8 cellular contexts compared by ENCODE assay signal in genomic region chr1:226121587-226122400, GRCh38. TPM values are rescaled to one million over a fixed set of nuclear protein-coding genes. Genes with fewer than 3 reads are reported as not detected.
DNase-seq lines count a peak whose midpoint lies in the region; ATAC-seq and TF ChIP-seq lines count a peak whose summit lies in the region.

No MANE protein-coding gene starts in this region.

- no peaks in the 10 kb centered on the region for H3K79me2 ChIP-seq in OCI-LY3 (ENCODE audit: low read length)

- H3K4me3 ChIP-seq in HL-60 (replicated peaks; ENCODE audit: insufficient read depth, low read length), result peak overlapping the region; percentile 54
- H3K4me3 ChIP-seq in OCI-LY3 (ENCODE audit: low read length), result peak overlapping the region; percentile 79
- peak overlapping the region; percentile 71 for H3K4me3 ChIP-seq in fibroblast of the aortic adventitia (ENCODE audit: low read depth, low read length)
- H3K4me3 ChIP-seq in neuron (ENCODE audit: low read length), result peak overlapping the region; percentile 78
- peak overlapping the region; percentile 66 to 73 for H3K4me3 ChIP-seq in testis

- peak; percentile 25 for TF ChIP-seq CTCF in HL-60 (IDR thresholded peaks at IDR 0.05; ENCODE audit: insufficient read depth, low read length)
- TF ChIP-seq CTCF in OCI-LY3 (IDR thresholded peaks at IDR 0.05; ENCODE audit: low read depth, low read length), result peak; percentile 63
- TF ChIP-seq CTCF in fibroblast of the aortic adventitia (IDR thresholded peaks at IDR 0.05; ENCODE audit: insufficient read depth, low read length), result peak; percentile 47
- peak; percentile 83 to 95 (median 90) for TF ChIP-seq CTCF in testis (IDR thresholded peaks at IDR 0.05)

- WGBS in testis, 2 donors, result 0% methylated on average over 6 to 64 of the region's 104 CpGs

- H3K36me3 Mint-ChIP-seq in activated T-cell treated with anti-CD3 and anti-CD28 coated beads, Interleukin-2, amount 50 U/mL, for 4 hours (ENCODE audit: insufficient read depth), result no peaks in the 10 kb centered on the region

- H3K9me3 ChIP-seq in OCI-LY3 (ENCODE audit: insufficient read depth, low read length), result no peaks in the 10 kb centered on the region
- no peaks in the 10 kb centered on the region for H3K9me3 ChIP-seq in neuron (ENCODE audit: low read length)
- H3K9me3 ChIP-seq in testis, result no peaks in the 10 kb centered on the region

- H3K27ac ChIP-seq in HL-60 (replicated peaks), result peak overlapping the region; percentile 63
- H3K27ac ChIP-seq in OCI-LY3 (ENCODE audit: low read length), result peak overlapping the region; percentile 86
- H3K27ac ChIP-seq in testis, result peak overlapping the region; percentile 55 to 77

- no peaks in the 10 kb centered on the region for H3K9me3 Mint-ChIP-seq in activated T-cell treated with anti-CD3 and anti-CD28 coated beads, Interleukin-2, amount 50 U/mL, for 4 hours

- peak overlapping the region; percentile 88 for H3K9ac ChIP-seq in OCI-LY3 (ENCODE audit: low read length)

- no peaks in the 10 kb centered on the region for H4K20me1 ChIP-seq in OCI-LY3 (ENCODE audit: insufficient read depth, low read length)

- peak overlapping the region; percentile 83 for H3K4me3 Mint-ChIP-seq in activated T-cell treated with anti-CD3 and anti-CD28 coated beads, Interleukin-2, amount 50 U/mL, for 4 hours

- DNase-seq in D341Med (ENCODE audit: low spot score) (peak; percentile 98), HL-60 (ENCODE audit: low read depth in 1 of 2, low spot score in 1 of 2) (peak; percentile 51 to 53), fibroblast of the aortic adventitia (ENCODE audit: low read depth) (no peak), testis (peak; percentile 71)
- peak; percentile 67 for DNase-seq in activated T-cell treated with anti-CD3 and anti-CD28 coated beads, Interleukin-2, amount 50 U/mL, for 4 hours

- peak overlapping the region; percentile 84 for H3K4me2 ChIP-seq in OCI-LY3 (ENCODE audit: low read length)

- no peaks in the 10 kb centered on the region for H3K27me3 Mint-ChIP-seq in activated T-cell treated with anti-CD3 and anti-CD28 coated beads, Interleukin-2, amount 50 U/mL, for 4 hours (ENCODE audit: low read depth)

- TF ChIP-seq POLR2A in testis (IDR thresholded peaks at IDR 0.05), result no peak

- no peaks in the 10 kb centered on the region for H3K27me3 ChIP-seq in HL-60 (ENCODE audit: insufficient read depth, poor library complexity, severe bottlenecking)
- no peaks in the 10 kb centered on the region for H3K27me3 ChIP-seq in OCI-LY3 (ENCODE audit: low read depth, low read length)
- H3K27me3 ChIP-seq in neuron (ENCODE audit: insufficient read depth, low read length), result peaks cover 10% of the 10 kb centered on the region
- H3K27me3 ChIP-seq in testis, result no peaks in the 10 kb centered on the region

- intact Hi-C loops in testis (cut with DNase I; ENCODE audit: low total_unique reads), result loop anchor here (5.0 kb wide), 1 partner anchor 54 kb away; no protein-coding TSS in a partner anchor

- peaks cover 29% of the 10 kb centered on the region for H3K4me1 Mint-ChIP-seq in activated T-cell treated with anti-CD3 and anti-CD28 coated beads, Interleukin-2, amount 50 U/mL, for 4 hours (ENCODE audit: low read depth)

- H3K4me1 ChIP-seq in OCI-LY3 (ENCODE audit: low read length), result peaks cover 34% of the 10 kb centered on the region
- H3K4me1 ChIP-seq in neuron (ENCODE audit: insufficient read depth, low read length), result peaks cover 13% of the 10 kb centered on the region
- H3K4me1 ChIP-seq in testis, result peaks cover 13% of the 10 kb centered on the region

- H2AFZ ChIP-seq in OCI-LY3 (ENCODE audit: low read depth, low read length) (peak overlapping the region; percentile 87), neuron (ENCODE audit: low read depth, low read length) (peak overlapping the region; percentile 84)

- H3K36me3 ChIP-seq in OCI-LY3 (replicated peaks; ENCODE audit: low read depth, low read length) (no peaks in the 10 kb centered on the region), neuron (ENCODE audit: insufficient read depth, low read length) (no peaks in the 10 kb centered on the region), testis (ENCODE audit: low read depth, missing control alignments) (no peaks in the 10 kb centered on the region)

- ATAC-seq in GM19467 (IDR thresholded peaks at IDR 0.05; ENCODE audit: unreplicated experiment), result peak; percentile 55
- peak; percentile 76 to 77 for ATAC-seq in activated T-cell treated with anti-CD3 and anti-CD28 coated beads, Interleukin-2, amount 50 U/mL, for 4 hours

RNA-seq across cellular contexts. Expression of gene H3-3A, which starts 59.3 kb away (rescaled TPM):
- total RNA-seq in activated T-cell treated with anti-CD3 and anti-CD28 coated beads, Interleukin-2, amount 50 U/mL, for 4 hours, result 100 to 1,000 TPM; 328 to 367 (median 332) TPM
- total RNA-seq in fibroblast of the aortic adventitia (ENCODE audit: low replicate concordance) (56.7 and 164 TPM in 2 replicates), testis (100 to 1,000 TPM; 272 to 367 TPM)
- 439 TPM for polyA plus RNA-seq in testis (ENCODE audit: insufficient read depth, low read depth, low replicate concordance)

Comparison
In these comparisons a context has a peak if more than half of its experiments do, and no peak if none do; other contexts are left out.
1. CTCF ChIP-seq: peak in every context shown above with its lines; median percentile 90 in testis; 63 in OCI-LY3; 47 in fibroblast of the aortic adventitia; 25 in HL-60.